Comparison of ENCODE assay signal across 8 cellular contexts in genomic region chr1:197915797-197916686, GRCh38. TPM values are rescaled to one million over a fixed set of nuclear protein-coding genes. Genes with fewer than 3 reads are reported as not detected.
DNase-seq lines count a peak whose midpoint lies in the region; ATAC-seq, FAIRE-seq and TF ChIP-seq lines count a peak whose summit lies in the region.

No MANE protein-coding gene starts in this region.

- H3K9ac ChIP-seq in HCT116 (ENCODE audit: low read length): peak overlapping the region; percentile 38
- H3K9ac ChIP-seq in GM12878 (ENCODE audit: control insufficient read depth, insufficient read depth, low read length): no peak overlapping the region
- no peak overlapping the region for H3K9ac ChIP-seq in Karpas-422 (ENCODE audit: low read length)

- DNase-seq in HCT116 (ENCODE audit: low read depth, low spot score): peak; percentile 53
- peak; percentile 56 for DNase-seq in NCI-H774 (lab: John Stamatoyannopoulos, UW)
- DNase-seq in GM12878 (ENCODE audit: low read depth, low spot score): no peak
- no peak for DNase-seq in immature natural killer cell
- DNase-seq in thyroid gland: peak; percentile 48 to 51
- DNase-seq in Karpas-422: no peak

- H3K4me2 ChIP-seq in HCT116 (ENCODE audit: low read length): peak overlapping the region; percentile 84
- no peak overlapping the region for H3K4me2 ChIP-seq in GM12878 (ENCODE audit: control insufficient read depth, insufficient read depth)
- H3K4me2 ChIP-seq in Karpas-422 (ENCODE audit: low read depth, low read length, poor library complexity, severe bottlenecking): no peak overlapping the region

- peak overlapping the region; percentile 26 to 86 (median 48) for H3K4me3 Mint-ChIP-seq in immature natural killer cell

- peaks cover 5 to 15% of the 10 kb centered on the region in 2 experiments; a peak in 3 of 4 replicates for H3K4me1 ChIP-seq in HCT116 (ENCODE audit: control insufficient read depth in 1 of 2, insufficient read depth in 2 of 2, low read length in 2 of 2)
- no peaks in the 10 kb centered on the region for H3K4me1 ChIP-seq in GM12878 (ENCODE audit: control insufficient read depth, insufficient read depth, low read length)
- H3K4me1 ChIP-seq in thyroid gland: peaks cover 43 to 61% of the 10 kb centered on the region in 2 donors
- H3K4me1 ChIP-seq in Karpas-422 (ENCODE audit: low read length): no peaks in the 10 kb centered on the region

- CTCF ChIA-PET in HCT116 (lab: Charles Lee): interaction anchor here (0.7 to 3.2 kb wide), 11 partner anchors 9 to 396 kb away, joined by 3 to 19 read pairs (median 4); partner anchors contain the start of gene C1orf53
- CTCF ChIA-PET in GM12878 (lab: Yijun Ruan, JAX): interaction anchor here (0.9 to 2.9 kb wide), 4 partner anchors 8 to 297 kb away, joined by 3 to 11 read pairs (median 5); no protein-coding TSS in a partner anchor

- TF ChIP-seq RAD21 in HCT116 (IDR thresholded peaks at IDR 0.05; ENCODE audit: low read depth): peak; percentile 57
- TF ChIP-seq RAD21 in GM12878 (IDR thresholded peaks at IDR 0.05; ENCODE audit: insufficient read depth, low read depth, low read length): no peak

- POLR2A ChIA-PET in HCT116 (lab: Charles Lee) (no interaction called here), GM12878 (lab: Charles Lee) (interaction anchor here (0.5 kb wide), 1 partner anchor 1484 kb away, joined by 3 read pairs; no protein-coding TSS in a partner anchor)

- H3K36me3 ChIP-seq in HCT116 (ENCODE audit: control insufficient read depth in 1 of 2, insufficient read depth in 2 of 2, low read length in 2 of 2) (no peaks in the 10 kb centered on the region), GM12878 (ENCODE audit: control insufficient read depth in 2 of 2, insufficient read depth in 2 of 2, low read length in 1 of 2) (no peaks in the 10 kb centered on the region), thyroid gland (no peaks in the 10 kb centered on the region), Karpas-422 (ENCODE audit: insufficient read depth, low read length) (no peaks in the 10 kb centered on the region)

- TF ChIP-seq EP300 in GM12878 (IDR thresholded peaks at IDR 0.05; ENCODE audit: borderline replicate concordance in 1 of 2, control insufficient read depth in 1 of 2, low read depth in 2 of 2, low read length in 2 of 2): no peak

- H3K4me3 ChIP-seq in HCT116 (replicated peaks in 1 of 2; ENCODE audit: low read depth in 1 of 2, low read length in 2 of 2): peak overlapping the region; percentile 36 to 54
- H3K4me3 ChIP-seq in GM12878: no peak overlapping the region
- no peak overlapping the region for H3K4me3 ChIP-seq in thyroid gland (replicated peaks in 1 of 3)
- H3K4me3 ChIP-seq in Karpas-422 (ENCODE audit: low read length): no peak overlapping the region

- H2AFZ ChIP-seq in HCT116 (ENCODE audit: low read depth, low read length, poor library complexity, severe bottlenecking) (peak overlapping the region; percentile 94), GM12878 (ENCODE audit: control insufficient read depth, low read depth, low read length) (no peak overlapping the region), Karpas-422 (ENCODE audit: low read length) (no peak overlapping the region)

- peaks cover 0 to 6% (median 0%) of the 10 kb centered on the region in 6 donors for H3K9me3 Mint-ChIP-seq in immature natural killer cell

- no peaks in the 10 kb centered on the region for H3K9me2 ChIP-seq in HCT116 (ENCODE audit: insufficient read depth)
- H3K9me2 ChIP-seq in Karpas-422 (replicated peaks; ENCODE audit: insufficient read depth, low read length): no peaks in the 10 kb centered on the region

- RAD21 ChIA-PET in HCT116 (lab: Charles Lee; ENCODE audit: low non-redundant PET in 1 of 2, low total read pairs in 2 of 2, uncharacterized antibody in 2 of 2, unreplicated experiment in 2 of 2) (no interaction called here), GM12878 (lab: Charles Lee; ENCODE audit: unreplicated experiment) (no interaction called here)

- ATAC-seq in HCT116: peak; percentile 97
- ATAC-seq in GM12878: no peak; the same call in 2 of the 3 replicates
- ATAC-seq in GM18520 (IDR thresholded peaks at IDR 0.05; ENCODE audit: unreplicated experiment): no peak

- WGBS in GM12878 (ENCODE audit: insufficient coverage, insufficient replicate concordance, low lambda C conversion rate, missing lambda C conversion rate): 4% methylated on average over 31 of the region's 49 CpGs
- WGBS in thyroid gland, 2 donors: 3 to 4% methylated on average over 33 to 49 of the region's 49 CpGs

- intact Hi-C loops in HCT116 (cut with micrococcal nuclease): loop anchor here (2.0 kb wide), 1 partner anchor 297 kb away; no protein-coding TSS in a partner anchor
- intact Hi-C loops in GM12878 (cut with micrococcal nuclease; ENCODE audit: unreplicated experiment): loop anchor here (1.0 kb wide), 1 partner anchor 13 kb away; no protein-coding TSS in a partner anchor
- intact Hi-C loops in thyroid gland (cut with DNase I): no loop called here

- H3K9me3 ChIP-seq in HCT116 (ENCODE audit: control insufficient read depth in 1 of 2, insufficient read depth in 1 of 2, low read depth in 1 of 2, low read length in 2 of 2) (no peaks in the 10 kb centered on the region), GM12878 (replicated peaks; ENCODE audit: control insufficient read depth, insufficient read depth, low read length) (no peaks in the 10 kb centered on the region), thyroid gland (no peaks in the 10 kb centered on the region), Karpas-422 (ENCODE audit: low read length) (no peaks in the 10 kb centered on the region)

- H3K27ac ChIP-seq in C4-2B (peak overlapping the region; percentile 18; the same call in 1 of the 2 replicates), HCT116 (ENCODE audit: low read depth, low read length) (no peak overlapping the region), GM12878 (ENCODE audit: control insufficient read depth, insufficient read depth) (no peak overlapping the region), thyroid gland (no peak overlapping the region), Karpas-422 (ENCODE audit: low read length) (no peak overlapping the region)

- H3K27me3 ChIP-seq in HCT116 (ENCODE audit: insufficient read depth, low read length) (no peaks in the 10 kb centered on the region), GM12878 (replicated peaks in 1 of 2; ENCODE audit: control insufficient read depth in 2 of 2, insufficient read depth in 2 of 2, low read length in 1 of 2) (peaks cover 32 to 57% of the 10 kb centered on the region in 2 experiments), thyroid gland (peaks cover 88% of the 10 kb centered on the region), Karpas-422 (ENCODE audit: low read length) (no peaks in the 10 kb centered on the region)

- H3K4me1 Mint-ChIP-seq in immature natural killer cell: peaks cover 68 to 79% of the 10 kb centered on the region in 2 donors

- peaks cover 53 to 82% (median 76%) of the 10 kb centered on the region in 3 donors for H3K27me3 Mint-ChIP-seq in immature natural killer cell (ENCODE audit: low read depth in 3 of 3)

- TF ChIP-seq POLR2A in HCT116 (IDR thresholded peaks at IDR 0.05; ENCODE audit: borderline replicate concordance, extremely low read depth, insufficient read depth, insufficient read length) (no peak), GM12878 (IDR thresholded peaks at IDR 0.05; ENCODE audit: low read depth, low read length) (no peak), thyroid gland (IDR thresholded peaks at IDR 0.05) (no peak)

- no peaks in the 10 kb centered on the region for H3K79me2 ChIP-seq in HCT116 (ENCODE audit: insufficient read depth, low read length)
- H3K79me2 ChIP-seq in GM12878 (ENCODE audit: control insufficient read depth, insufficient read depth, low read length): no peaks in the 10 kb centered on the region
- H3K79me2 ChIP-seq in Karpas-422 (ENCODE audit: low read length): no peaks in the 10 kb centered on the region

- TF ChIP-seq CTCF in C4-2B (conservative IDR thresholded peaks at IDR 0.05): peak; percentile 91
- TF ChIP-seq CTCF in HCT116 (IDR thresholded peaks at IDR 0.05 in 2 of 3, conservative IDR thresholded peaks at IDR 0.05 in 1 of 3; ENCODE audit: borderline replicate concordance in 1 of 3, insufficient read depth in 1 of 3, low read depth in 2 of 3, low read length in 2 of 3): peak; percentile 65 to 78 (median 75); a peak in 5 of 6 replicates
- 0 out of 6 replicates have a peak, but pooled peaks of 2 of the 3 experiments have one; percentile 8 to 18 for TF ChIP-seq CTCF in GM12878 (IDR thresholded peaks at IDR 0.05 in 2 of 3, conservative IDR thresholded peaks at IDR 0.05 in 1 of 3; ENCODE audit: control insufficient read depth in 2 of 3, extremely low read depth in 1 of 3, insufficient read depth in 1 of 3, low read depth in 3 of 3, low read length in 3 of 3)
- TF ChIP-seq CTCF in thyroid gland (IDR thresholded peaks at IDR 0.05): peak in 3 of 6 experiments; percentile 2 to 45 (median 22)

- H3K27ac Mint-ChIP-seq in immature natural killer cell: no peak overlapping the region

- SMC1A ChIA-PET in GM12878 (lab: Charles Lee; ENCODE audit: uncharacterized antibody, unreplicated experiment): no interaction called here

- FAIRE-seq in GM12878 (lab: Jason Lieb, UNC): no peak

- no TSS peak for BruUV-seq in HCT116 (replicated peaks; lab: Mats Ljungman, UMichigan)
- no TSS peak for BruUV-seq in GM12878 (replicated peaks; lab: Mats Ljungman, UMichigan)

- H3K36me3 Mint-ChIP-seq in immature natural killer cell: no peaks in the 10 kb centered on the region

- in situ Hi-C loops in GM12878 (cut with MboI): loop anchor here (25.0 kb wide), 1 partner anchor 771 kb away; no protein-coding TSS in a partner anchor

- H4K20me1 ChIP-seq in HCT116 (ENCODE audit: insufficient read depth) (no peaks in the 10 kb centered on the region), GM12878 (ENCODE audit: control insufficient read depth, insufficient read depth) (no peaks in the 10 kb centered on the region; the same call in 1 of the 2 replicates), Karpas-422 (ENCODE audit: insufficient read depth, low read depth, low read length) (no peaks in the 10 kb centered on the region)

RNA-seq across cellular contexts. Expression of gene LHX9, which starts 1.1 kb away (rescaled TPM):
- total RNA-seq in HCT116 (2021; ENCODE audit: unreplicated experiment): 0.22 TPM
- 0.09 and 0.13 TPM in 2 replicates for polyA plus RNA-seq in HCT116 (2012)
- total RNA-seq in GM12878 (2013; cell fraction: nucleolus; rRNA removed): not detected in 2 replicates
- not detected in 2 replicates for total RNA-seq in GM12878 (2014; rRNA removed)
- total RNA-seq in GM12878 (2014; rRNA removed; fragmentation: Illumina TruSeq; extraction: Trizol): not detected in 2 replicates
- not detected in 2 replicates for total RNA-seq in GM12878 (2021)
- polyA plus RNA-seq in GM12878 (2011; ENCODE audit: low read depth): not detected
- polyA plus RNA-seq in GM12878 (2011; rRNA removed): not detected in 2 replicates
- polyA plus RNA-seq in GM12878 (2011; cell fraction: cytosol; rRNA removed): not detected in 2 replicates
- polyA plus RNA-seq in GM12878 (2011; cell fraction: nucleus; rRNA removed): not detected in 2 replicates
- not detected in 2 replicates for polyA plus RNA-seq in GM12878 (2012)
- not detected in 2 replicates for polyA plus RNA-seq in GM12878 (2014; fragmentation: Illumina TruSeq; extraction: Trizol)
- not detected for polyA plus RNA-seq in GM12878 (2014; fragmentation: Nextera tagmentation; extraction: Ambion mirVana)
- not detected in 2 replicates for polyA plus RNA-seq in GM12878 (2014; rRNA removed)
- not detected for polyA plus RNA-seq in GM12878 (2016; fragmentation: Nextera tagmentation; extraction: Ambion mirVana)
- polyA minus RNA-seq in GM12878 (2011; rRNA and poly(A)+ RNA removed): not detected in 2 replicates
- polyA minus RNA-seq in GM12878 (2011; cell fraction: cytosol; rRNA and poly(A)+ RNA removed): not detected in 2 replicates
- not detected in 2 replicates for polyA minus RNA-seq in GM12878 (2011; cell fraction: nucleus; rRNA and poly(A)+ RNA removed)
- polyA plus RNA-seq in immature natural killer cell: not detected
- not detected for total RNA-seq in thyroid gland
- not detected in 2 replicates for total RNA-seq in Karpas-422 (2014; rRNA removed; shearing (Covaris generic); ENCODE audit: low replicate concordance)

RNA-seq across cellular contexts. Expression of gene C1orf53, which starts 13.6 kb away (rescaled TPM):
- total RNA-seq in HCT116 (2021; ENCODE audit: unreplicated experiment) (4.2 TPM), GM12878 (2014; rRNA removed) (1.1 and 1.5 TPM in 2 replicates), GM12878 (2014; rRNA removed; fragmentation: Illumina TruSeq; extraction: Trizol) (0.31 and 0.92 TPM in 2 replicates), GM12878 (2021) (0.77 and 0.85 TPM in 2 replicates), thyroid gland (10 to 100 TPM in 2 of 4 donors, 1 to 10 TPM in 1, not detected in 1; 7.1 to 11.6 (median 10.7) TPM)
- polyA plus RNA-seq in HCT116 (2012): 2.4 and 3.1 TPM in 2 replicates
- total RNA-seq in GM12878 (2013; cell fraction: nucleolus; rRNA removed): not detected in 2 replicates
- 1.0 TPM for polyA plus RNA-seq in GM12878 (2011; ENCODE audit: low read depth)
- polyA plus RNA-seq in GM12878 (2011; rRNA removed) (0.39 and 0.56 TPM in 2 replicates), GM12878 (2014; fragmentation: Illumina TruSeq; extraction: Trizol) (0.66 TPM in 1 of 2 replicates, not detected in the other), GM12878 (2014; fragmentation: Nextera tagmentation; extraction: Ambion mirVana) (under 1 TPM; 0.39 to 0.42 TPM), GM12878 (2014; rRNA removed) (0.49 and 0.51 TPM in 2 replicates), GM12878 (2016; fragmentation: Nextera tagmentation; extraction: Ambion mirVana) (1 to 10 TPM; 4.2 to 5.4 TPM), immature natural killer cell (1 to 10 TPM; 1.8 to 4.1 (median 2.1) TPM)
- 0.27 and 0.61 TPM in 2 replicates for polyA plus RNA-seq in GM12878 (2011; cell fraction: cytosol; rRNA removed)
- polyA plus RNA-seq in GM12878 (2011; cell fraction: nucleus; rRNA removed): 0.34 TPM in 1 of 2 replicates, not detected in the other
- polyA plus RNA-seq in GM12878 (2012): 0.43 and 0.56 TPM in 2 replicates
- polyA minus RNA-seq in GM12878 (2011; rRNA and poly(A)+ RNA removed): not detected in 2 replicates
- not detected in 2 replicates for polyA minus RNA-seq in GM12878 (2011; cell fraction: cytosol; rRNA and poly(A)+ RNA removed)
- not detected in 2 replicates for polyA minus RNA-seq in GM12878 (2011; cell fraction: nucleus; rRNA and poly(A)+ RNA removed)
- 4.4 and 7.8 TPM in 2 replicates for total RNA-seq in Karpas-422 (2014; rRNA removed; shearing (Covaris generic); ENCODE audit: low replicate concordance)

Comparison
In these comparisons a context has a peak if more than half of its experiments do, and no peak if none do; other contexts are left out.
1. DNase-seq: peak in HCT116 (single experiment), NCI-H774 (single experiment) and thyroid gland (2 of 2); none in GM12878 (single experiment), immature natural killer cell (0 of 3) and Karpas-422 (single experiment).
2. H3K4me3 ChIP-seq: peak in HCT116 (2 of 2); none in GM12878 (single experiment), thyroid gland (0 of 3) and Karpas-422 (single experiment).